16 cellular contexts compared by ENCODE assay signal in genomic region chr9:116144555-116144954, GRCh38. TPM values are rescaled to one million over a fixed set of nuclear protein-coding genes. Genes with fewer than 3 reads are reported as not detected.
A peak's percentile ranks its signal among the peaks of the same experiment; 100 is the strongest.
DNase-seq lines count a peak whose midpoint lies in the region; ATAC-seq and TF ChIP-seq lines count a peak whose summit lies in the region.
"Had no signal": no experiment of that assay in that cellular context is flagged by ENCODE, and none has a peak within 500 bp of the region (broad histone marks: within the 10 kb centered on the region; RNA-seq: fewer than 3 reads in every experiment).

No MANE protein-coding gene starts in this region.

- TF ChIP-seq POLR2A in lower leg skin (IDR thresholded peaks at IDR 0.05) = no peak
- TF ChIP-seq POLR2A in body of pancreas (IDR thresholded peaks at IDR 0.05) = no peak

- no peak overlapping the region for H3K4me3 Mint-ChIP-seq in MCF 10A (ENCODE audit: unreplicated experiment)
- no peak overlapping the region for H3K4me3 Mint-ChIP-seq in activated T-helper 17 cell treated with anti-CD3 and anti-CD28 coated beads, Interleukin-2, amount 50 U/mL, for 72 hours

- ATAC-seq in esophagus mucosa (peak; percentile 79), body of pancreas (no peak)
- ATAC-seq in activated T-helper 17 cell treated with anti-CD3 and anti-CD28 coated beads, Interleukin-2, amount 50 U/mL, for 72 hours (replicated peaks) = no peak

- H3K4me2 ChIP-seq in mammary epithelial cell (ENCODE audit: insufficient read depth, low read depth, low read length) (peak overlapping the region; percentile 63), smooth muscle cell (peak overlapping the region; percentile 56)

- intact Hi-C loops in mammary epithelial cell (cut with micrococcal nuclease) = no loop called here
- intact Hi-C loops in MCF 10A (cut with micrococcal nuclease) = no loop called here
- intact Hi-C loops in lower leg skin (cut with DNase I; ENCODE audit: low total_unique reads) = no loop called here
- intact Hi-C loops in body of pancreas (cut with DNase I) = no loop called here

- no peaks in the 10 kb centered on the region for H3K9me3 Mint-ChIP-seq in MCF 10A (ENCODE audit: unreplicated experiment)
- H3K9me3 Mint-ChIP-seq in activated T-helper 17 cell treated with anti-CD3 and anti-CD28 coated beads, Interleukin-2, amount 50 U/mL, for 72 hours = peaks cover 4% of the 10 kb centered on the region

- H2AFZ ChIP-seq in mammary epithelial cell (ENCODE audit: low read depth, low read length) (peak overlapping the region; percentile 4), smooth muscle cell (ENCODE audit: low read depth) (no peak overlapping the region)

- CTCF ChIA-PET in mammary epithelial cell (lab: Charles Lee; ENCODE audit: low non-redundant PET) = interaction anchor here (0.6 to 0.7 kb wide), 2 partner anchors 36 to 59 kb away, joined by 4 to 11 read pairs; no protein-coding TSS in a partner anchor
- CTCF ChIA-PET in MCF 10A (lab: Yijun Ruan, JAX) = interaction anchor here (1.2 to 1.6 kb wide), 3 partner anchors 127 to 552 kb away, joined by 3 read pairs; no protein-coding TSS in a partner anchor

- H3K4me1 ChIP-seq in mammary epithelial cell (ENCODE audit: insufficient read depth, low read length) = peaks cover 29% of the 10 kb centered on the region
- peaks cover 4% of the 10 kb centered on the region for H3K4me1 ChIP-seq in smooth muscle cell (ENCODE audit: low read depth)
- no peaks in the 10 kb centered on the region for H3K4me1 ChIP-seq in body of pancreas

- in situ Hi-C loops in mammary epithelial cell (cut with MboI; ENCODE audit: low sequenced_read_pairs in 2 of 2) = no loop called here

- H3K79me2 ChIP-seq in mammary epithelial cell (ENCODE audit: insufficient read depth, low read length) = no peaks in the 10 kb centered on the region
- H3K79me2 ChIP-seq in smooth muscle cell (ENCODE audit: low read depth) = no peaks in the 10 kb centered on the region

- peak; percentile 57 for DNase-seq in mammary epithelial cell
- no peak for DNase-seq in MCF 10A (ENCODE audit: unreplicated experiment)
- DNase-seq in SK-N-MC (ENCODE audit: low read depth, low spot score) = no peak
- DNase-seq in smooth muscle cell (lab: John Stamatoyannopoulos, UW; ENCODE audit: unreplicated experiment) = no peak
- no peak for DNase-seq in lower leg skin (ENCODE audit: low spot score in 2 of 2)
- DNase-seq in body of pancreas = no peak
- DNase-seq: C1 segment of cervical spinal cord, DMS153, NCI-H1417, NCI-H1930, NCI-H2171, RPMI8226, SIG-M5 had no signal

- H3K36me3 Mint-ChIP-seq in MCF 10A (ENCODE audit: insufficient read depth, unreplicated experiment) = no peaks in the 10 kb centered on the region
- no peaks in the 10 kb centered on the region for H3K36me3 Mint-ChIP-seq in activated T-helper 17 cell treated with anti-CD3 and anti-CD28 coated beads, Interleukin-2, amount 50 U/mL, for 72 hours (ENCODE audit: low read depth)

- dilution Hi-C loops in mammary epithelial cell (cut with HindIII; ENCODE audit: low sequenced_read_pairs) = no loop called here

- POLR2A ChIA-PET in MCF 10A (lab: Yijun Ruan, JAX) = interaction anchor here (1.5 kb wide), 1 partner anchor 20 kb away, joined by 4 read pairs; no protein-coding TSS in a partner anchor

- peaks cover 7% of the 10 kb centered on the region for H3F3A ChIP-seq in smooth muscle cell (ENCODE audit: low read depth)

- H4K20me1 ChIP-seq in mammary epithelial cell (ENCODE audit: insufficient read depth, low read length) = no peaks in the 10 kb centered on the region
- H4K20me1 ChIP-seq in smooth muscle cell (ENCODE audit: low read depth) = no peaks in the 10 kb centered on the region

- H3K27ac Mint-ChIP-seq in MCF 10A (ENCODE audit: low read depth, unreplicated experiment) = no peak overlapping the region
- H3K27ac Mint-ChIP-seq in activated T-helper 17 cell treated with anti-CD3 and anti-CD28 coated beads, Interleukin-2, amount 50 U/mL, for 72 hours = no peak overlapping the region

- peaks cover 31% of the 10 kb centered on the region for H3K4me1 Mint-ChIP-seq in MCF 10A (ENCODE audit: insufficient read depth, unreplicated experiment)
- H3K4me1 Mint-ChIP-seq in activated T-helper 17 cell treated with anti-CD3 and anti-CD28 coated beads, Interleukin-2, amount 50 U/mL, for 72 hours = no peaks in the 10 kb centered on the region

- H3K4me3 ChIP-seq in mammary epithelial cell (replicated peaks in 1 of 3; ENCODE audit: insufficient read depth in 1 of 3, low read depth in 2 of 3, low read length in 3 of 3) = no peak overlapping the region
- H3K4me3 ChIP-seq in SK-N-MC = no peak overlapping the region
- no peak overlapping the region for H3K4me3 ChIP-seq in smooth muscle cell
- H3K4me3 ChIP-seq in lower leg skin (ENCODE audit: low read depth, poor library complexity, severe bottlenecking) = no peak overlapping the region
- H3K4me3 ChIP-seq in body of pancreas = no peak overlapping the region

- no peaks in the 10 kb centered on the region for H3K27me3 Mint-ChIP-seq in MCF 10A (ENCODE audit: insufficient read depth, unreplicated experiment)
- H3K27me3 Mint-ChIP-seq in activated T-helper 17 cell treated with anti-CD3 and anti-CD28 coated beads, Interleukin-2, amount 50 U/mL, for 72 hours = peaks cover 12% of the 10 kb centered on the region

- peak overlapping the region; percentile 40 for H3K27ac ChIP-seq in mammary epithelial cell (ENCODE audit: insufficient read depth, low read depth, low read length)
- peak overlapping the region; percentile 4; the same call in 1 of the 2 replicates for H3K27ac ChIP-seq in SK-N-MC
- peak overlapping the region; percentile 84 for H3K27ac ChIP-seq in smooth muscle cell (ENCODE audit: low read depth)
- H3K27ac ChIP-seq in body of pancreas = no peak overlapping the region

- H3K36me3 ChIP-seq in mammary epithelial cell (ENCODE audit: insufficient read depth, low read length) (no peaks in the 10 kb centered on the region), SK-N-MC (ENCODE audit: insufficient read depth, low read length) (no peaks in the 10 kb centered on the region), smooth muscle cell (ENCODE audit: low read depth) (no peaks in the 10 kb centered on the region), body of pancreas (replicated peaks in 1 of 2; ENCODE audit: insufficient read depth in 1 of 2, low read depth in 2 of 2) (no peaks in the 10 kb centered on the region)

- H3K9ac ChIP-seq in mammary epithelial cell (ENCODE audit: insufficient read depth, low read length) (no peak overlapping the region), SK-N-MC (ENCODE audit: insufficient read length) (no peak overlapping the region), smooth muscle cell (ENCODE audit: low read depth) (peak overlapping the region; percentile 19)

- WGBS in mammary epithelial cell (ENCODE audit: low coverage, missing lambda C conversion rate) = 95% methylated on average over 2 of the region's 2 CpGs
- WGBS in smooth muscle cell (ENCODE audit: low lambda C conversion rate) = 21% methylated on average over 2 of the region's 2 CpGs
- WGBS in lower leg skin, 2 donors = 79 to 83% methylated on average over 2 of the region's 2 CpGs
- WGBS in body of pancreas, 2 donors = 78 to 83% methylated on average over 2 of the region's 2 CpGs

- peaks cover under 1% of the 10 kb centered on the region for H3K27me3 ChIP-seq in mammary epithelial cell (ENCODE audit: insufficient read depth, low read length)
- no peaks in the 10 kb centered on the region for H3K27me3 ChIP-seq in smooth muscle cell (ENCODE audit: low read depth)
- no peaks in the 10 kb centered on the region for H3K27me3 ChIP-seq in body of pancreas

- BruUV-seq in mammary epithelial cell (replicated peaks; lab: Mats Ljungman, UMichigan) = no TSS peak
- no TSS peak for BruUV-seq in MCF 10A (replicated peaks; lab: Mats Ljungman, UMichigan)

- H3K9me3 ChIP-seq in mammary epithelial cell (replicated peaks; ENCODE audit: insufficient read depth, low read length) (no peaks in the 10 kb centered on the region), SK-N-MC (ENCODE audit: low read depth, low read length) (no peaks in the 10 kb centered on the region), smooth muscle cell (replicated peaks; ENCODE audit: low read depth) (no peaks in the 10 kb centered on the region), body of pancreas (no peaks in the 10 kb centered on the region)

- TF ChIP-seq CTCF in mammary epithelial cell (conservative IDR thresholded peaks at IDR 0.05 in 1 of 2, IDR thresholded peaks at IDR 0.05 in 1 of 2; ENCODE audit: extremely low read depth in 1 of 2, insufficient read depth in 1 of 2, low read depth in 1 of 2, low read length in 2 of 2) (no peak), MCF 10A (IDR thresholded peaks at IDR 0.05; ENCODE audit: unreplicated experiment) (no peak), smooth muscle cell (IDR thresholded peaks at IDR 0.05; ENCODE audit: borderline replicate concordance, insufficient read depth, poor library complexity, severe bottlenecking) (no peak), lower leg skin (IDR thresholded peaks at IDR 0.05) (no peak), body of pancreas (IDR thresholded peaks at IDR 0.05) (no peak)

RNA-seq across cellular contexts. Expression of gene PAPPA, which starts 9.0 kb away (rescaled TPM):
- total RNA-seq in mammary epithelial cell (under 1 TPM in 1 of 2 donors, not detected in 1; 0.33 TPM), MCF 10A (2022) (6.1 and 7.0 TPM in 2 replicates), esophagus mucosa (9.4 TPM), smooth muscle cell (99.2 and 114 TPM in 2 replicates), lower leg skin (1 to 10 TPM in 3 of 4 donors, under 1 TPM in 1; 0.64 to 2.2 (median 1.9) TPM), body of pancreas (1 to 10 TPM; 1.0 to 2.0 TPM)
- polyA plus RNA-seq in mammary epithelial cell (0.06 TPM), smooth muscle cell (27.7 and 31.5 TPM in 2 replicates)
- not detected for polyA minus RNA-seq in mammary epithelial cell
- total RNA-seq in activated T-helper 17 cell treated with anti-CD3 and anti-CD28 coated beads, Interleukin-2, amount 50 U/mL, for 72 hours = under 1 TPM; 0.26 to 0.35 TPM
- total RNA-seq: A172 had no signal

Comparison
In these comparisons a context has a peak if more than half of its experiments do, and no peak if none do; other contexts are left out.
1. H3K27ac ChIP-seq: peak in mammary epithelial cell (single experiment), SK-N-MC (single experiment) and smooth muscle cell (single experiment); none in body of pancreas (0 of 4).